In the genomic region with DNA sequence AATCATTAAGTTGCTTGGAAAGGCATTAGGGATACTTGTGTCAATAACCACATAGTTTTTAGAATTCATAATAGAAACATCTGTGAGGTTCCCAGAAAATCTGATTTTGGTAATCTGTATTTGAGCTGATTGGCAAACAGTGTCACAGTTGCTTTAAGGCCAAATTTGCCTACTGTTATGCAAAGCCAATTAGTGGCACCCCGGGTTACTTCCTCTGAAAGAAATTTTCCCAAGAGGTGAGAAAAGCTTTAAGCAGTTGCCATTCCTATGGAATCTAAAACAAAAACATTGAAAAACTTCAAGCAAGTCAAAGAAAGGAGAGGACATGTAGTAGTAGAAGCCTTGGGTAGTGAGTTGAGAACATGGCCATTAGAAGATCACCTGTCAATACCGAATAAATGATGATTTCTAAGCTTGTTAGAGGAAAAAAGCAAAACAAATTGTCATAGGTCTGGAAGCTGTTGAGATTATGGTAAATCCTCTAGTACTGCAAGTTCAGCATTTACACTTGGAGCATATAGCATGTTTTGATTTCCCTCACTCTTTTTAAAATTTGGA, we compare ENCODE assay signal across 19 cellular contexts.
A peak's percentile ranks its signal among the peaks of the same experiment; 100 is the strongest.
DNase-seq lines count a peak whose midpoint lies in the region; ATAC-seq and TF ChIP-seq lines count a peak whose summit lies in the region.
"Had no signal": no experiment of that assay in that cellular context is flagged by ENCODE, and none has a peak within 500 bp of the region (broad histone marks: within the 10 kb centered on the region; RNA-seq: fewer than 3 reads in every experiment).

No MANE protein-coding gene starts in this region.

- no peaks in the 10 kb centered on the region for H3F3A ChIP-seq in PC-3 (ENCODE audit: low read length, unreplicated experiment)

- 31 to 47% (median 43%) methylated on average over 2 of the region's 2 CpGs for WGBS in heart left ventricle, 4 donors

- H3K9me3 ChIP-seq in HCT116 (ENCODE audit: control insufficient read depth in 1 of 2, insufficient read depth in 1 of 2, low read depth in 1 of 2, low read length in 2 of 2) (no peaks in the 10 kb centered on the region), PC-3 (ENCODE audit: low read length) (no peaks in the 10 kb centered on the region), heart left ventricle (no peaks in the 10 kb centered on the region)
- H3K9me3 ChIP-seq: SJSA1 had no signal

- H3K9me3 Mint-ChIP-seq in osteocyte (ENCODE audit: unreplicated experiment): peaks cover 5% of the 10 kb centered on the region

- RAD21 ChIA-PET in HCT116 (lab: Charles Lee; ENCODE audit: low non-redundant PET in 1 of 2, low total read pairs in 2 of 2, uncharacterized antibody in 2 of 2, unreplicated experiment in 2 of 2): no interaction called here

- H3K4me1 ChIP-seq in HCT116 (ENCODE audit: control insufficient read depth in 1 of 2, insufficient read depth in 2 of 2, low read length in 2 of 2) (peaks cover 7 to 14% of the 10 kb centered on the region in 2 experiments; a peak in 3 of 4 replicates), PC-3 (ENCODE audit: insufficient read depth, low read length) (no peaks in the 10 kb centered on the region), heart left ventricle (peaks cover 0 to 8% (median 0%) of the 10 kb centered on the region in 12 donors)
- H3K4me1 ChIP-seq: SJSA1 had no signal

- no peaks in the 10 kb centered on the region for H3K36me3 Mint-ChIP-seq in osteocyte (ENCODE audit: unreplicated experiment)

- no peaks in the 10 kb centered on the region for H3K79me2 ChIP-seq in HCT116 (ENCODE audit: insufficient read depth, low read length)
- no peaks in the 10 kb centered on the region for H3K79me2 ChIP-seq in PC-3 (ENCODE audit: low read length)

- no peak for DNase-seq in HCT116 (ENCODE audit: low read depth, low spot score)
- no peak for DNase-seq in PC-3
- peak; percentile 45 for DNase-seq in iPS DF 19.7 (ENCODE audit: low read depth, low spot score)
- no peak for DNase-seq in osteocyte (ENCODE audit: extremely low spot score, unreplicated experiment)
- DNase-seq in heart left ventricle: no peak
- no peak for DNase-seq in nucleus accumbens (lab: John Stamatoyannopoulos, UW)
- DNase-seq: ACHN; Calu3; CD4-positive, alpha-beta T cell; DND-41; GF-D8; GOT3; NCI-H1436; NCI-H2081; NCI-H510A treated with DMSO at 0.1 percent for 48 hours; OCI-M1 had no signal

- H3K27ac ChIP-seq in HCT116 (ENCODE audit: low read depth, low read length) (no peak overlapping the region), PC-3 (ENCODE audit: low read length) (no peak overlapping the region), heart left ventricle (no peak overlapping the region)
- H3K27ac ChIP-seq: SJSA1 had no signal

- H4K20me1 ChIP-seq in HCT116 (ENCODE audit: insufficient read depth): no peaks in the 10 kb centered on the region
- H4K20me1 ChIP-seq in PC-3 (ENCODE audit: low read length): no peaks in the 10 kb centered on the region

- intact Hi-C loops in HCT116 (cut with micrococcal nuclease) (no loop called here), PC-3 (cut with micrococcal nuclease) (no loop called here), heart left ventricle (cut with DNase I) (no loop called here)

- no peaks in the 10 kb centered on the region for H3K36me3 ChIP-seq in HCT116 (ENCODE audit: control insufficient read depth in 1 of 2, insufficient read depth in 2 of 2, low read length in 2 of 2)
- no peaks in the 10 kb centered on the region for H3K36me3 ChIP-seq in PC-3 (ENCODE audit: low read depth, low read length)
- no peaks in the 10 kb centered on the region for H3K36me3 ChIP-seq in heart left ventricle
- H3K36me3 ChIP-seq: SJSA1 had no signal

- peaks cover 5% of the 10 kb centered on the region; the same call in 1 of the 2 replicates for H3K9me2 ChIP-seq in HCT116 (ENCODE audit: insufficient read depth)
- H3K9me2 ChIP-seq in PC-3 (replicated peaks; ENCODE audit: low read length): no peaks in the 10 kb centered on the region

- peak overlapping the region; percentile 33 for H3K27ac Mint-ChIP-seq in osteocyte (ENCODE audit: unreplicated experiment)
- H3K27ac Mint-ChIP-seq: B cell; CD4-positive, alpha-beta T cell had no signal

- TF ChIP-seq POLR2A in HCT116 (IDR thresholded peaks at IDR 0.05; ENCODE audit: borderline replicate concordance, extremely low read depth, insufficient read depth, insufficient read length) (no peak), heart left ventricle (IDR thresholded peaks at IDR 0.05) (no peak)

- no peak for ATAC-seq in HCT116
- no peak for ATAC-seq in PC-3
- ATAC-seq in heart left ventricle: no peak
- no peak for ATAC-seq in GM21447 (IDR thresholded peaks at IDR 0.05; ENCODE audit: unreplicated experiment)

- H3K9ac ChIP-seq in HCT116 (ENCODE audit: low read length) (no peak overlapping the region), PC-3 (ENCODE audit: low read length) (no peak overlapping the region)

- no peak overlapping the region for H3K4me3 Mint-ChIP-seq in osteocyte (ENCODE audit: unreplicated experiment)
- H3K4me3 Mint-ChIP-seq: B cell; CD4-positive, alpha-beta T cell had no signal

- H3K4me2 ChIP-seq in HCT116 (ENCODE audit: low read length) (no peak overlapping the region), PC-3 (ENCODE audit: low read length) (no peak overlapping the region)

- peaks cover 26% of the 10 kb centered on the region for H3K4me1 Mint-ChIP-seq in osteocyte (ENCODE audit: unreplicated experiment)
- H3K4me1 Mint-ChIP-seq: B cell had no signal

- no peak for TF ChIP-seq RAD21 in HCT116 (IDR thresholded peaks at IDR 0.05; ENCODE audit: low read depth)

- BruUV-seq in HCT116 (replicated peaks; lab: Mats Ljungman, UMichigan): no TSS peak
- BruUV-seq in PC-3 (replicated peaks; lab: Mats Ljungman, UMichigan): no TSS peak

- no peaks in the 10 kb centered on the region for H3K27me3 Mint-ChIP-seq in osteocyte (ENCODE audit: unreplicated experiment)
- H3K27me3 Mint-ChIP-seq: B cell; CD4-positive, alpha-beta T cell had no signal

- TF ChIP-seq CTCF in HCT116 (IDR thresholded peaks at IDR 0.05 in 2 of 3, conservative IDR thresholded peaks at IDR 0.05 in 1 of 3; ENCODE audit: borderline replicate concordance in 1 of 3, insufficient read depth in 1 of 3, low read depth in 2 of 3, low read length in 2 of 3): no peak
- no peak for TF ChIP-seq CTCF in PC-3 (conservative IDR thresholded peaks at IDR 0.05; ENCODE audit: low read depth, low read length)
- TF ChIP-seq CTCF in osteocyte (IDR thresholded peaks at IDR 0.05): no peak
- no peak for TF ChIP-seq CTCF in heart left ventricle (IDR thresholded peaks at IDR 0.05)

- H3K27me3 ChIP-seq in HCT116 (ENCODE audit: insufficient read depth, low read length) (no peaks in the 10 kb centered on the region), PC-3 (ENCODE audit: low read length) (no peaks in the 10 kb centered on the region), heart left ventricle (no peaks in the 10 kb centered on the region)
- H3K27me3 ChIP-seq: SJSA1 had no signal

- H2AFZ ChIP-seq in HCT116 (ENCODE audit: low read depth, low read length, poor library complexity, severe bottlenecking) (peak overlapping the region; percentile 100), PC-3 (ENCODE audit: low read length) (peak overlapping the region; percentile 30; the same call in 1 of the 2 replicates)

- CTCF ChIA-PET in HCT116 (lab: Charles Lee) (no interaction called here), PC-3 (lab: Charles Lee) (no interaction called here)

- H3K4me3 ChIP-seq in HCT116 (replicated peaks in 1 of 2; ENCODE audit: low read depth in 1 of 2, low read length in 2 of 2): no peak overlapping the region
- H3K4me3 ChIP-seq in PC-3 (ENCODE audit: low read length): no peak overlapping the region
- H3K4me3 ChIP-seq in heart left ventricle: no peak overlapping the region
- H3K4me3 ChIP-seq: SJSA1 had no signal

- POLR2A ChIA-PET in HCT116 (lab: Charles Lee): no interaction called here
- POLR2A ChIA-PET in PC-3 (lab: Charles Lee; ENCODE audit: unreplicated experiment): no interaction called here

TF ChIP-seq in HCT116, 20 proteins besides CTCF, POLR2A, EP300 and RAD21:
- TF ChIP-seq SIN3A (IDR thresholded peaks at IDR 0.05; ENCODE audit: low read depth): no peak
- TF ChIP-seq JUND (IDR thresholded peaks at IDR 0.05): no peak
- TF ChIP-seq FOSL1 (IDR thresholded peaks at IDR 0.05; ENCODE audit: low read depth): no peak
- no peak for TF ChIP-seq YY1 (IDR thresholded peaks at IDR 0.05; ENCODE audit: extremely low read depth, insufficient replicate concordance, low read depth, low read length)
- TF ChIP-seq ZNF274 (IDR thresholded peaks at IDR 0.05; ENCODE audit: low read depth, low read length): no peak
- no peak for TF ChIP-seq CEBPB (IDR thresholded peaks at IDR 0.05; ENCODE audit: low read depth)
- TF ChIP-seq EGR1 (IDR thresholded peaks at IDR 0.05; ENCODE audit: low read depth): no peak
- no peak for TF ChIP-seq MAX (IDR thresholded peaks at IDR 0.05)
- no peak for TF ChIP-seq SRF (IDR thresholded peaks at IDR 0.05; ENCODE audit: low read depth)
